Comparison of ENCODE assay signal across 1 cellular context in genomic region chr10:7523656-7524055, GRCh38.
TF ChIP-seq lines count a peak whose summit lies in the region.

No MANE protein-coding gene starts in this region.

TF ChIP-seq in HEK293, 187 proteins besides CTCF, POLR2A, EP300 and RAD21 (continued from another document):
- TF ChIP-seq BCL6B (tag by site-specific recombination; IDR thresholded peaks at IDR 0.05) (no peak), ZNF558 (tag by site-specific recombination; IDR thresholded peaks at IDR 0.05) (no peak)
